ENCODE assay signal across 16 cellular contexts in the genomic region with DNA sequence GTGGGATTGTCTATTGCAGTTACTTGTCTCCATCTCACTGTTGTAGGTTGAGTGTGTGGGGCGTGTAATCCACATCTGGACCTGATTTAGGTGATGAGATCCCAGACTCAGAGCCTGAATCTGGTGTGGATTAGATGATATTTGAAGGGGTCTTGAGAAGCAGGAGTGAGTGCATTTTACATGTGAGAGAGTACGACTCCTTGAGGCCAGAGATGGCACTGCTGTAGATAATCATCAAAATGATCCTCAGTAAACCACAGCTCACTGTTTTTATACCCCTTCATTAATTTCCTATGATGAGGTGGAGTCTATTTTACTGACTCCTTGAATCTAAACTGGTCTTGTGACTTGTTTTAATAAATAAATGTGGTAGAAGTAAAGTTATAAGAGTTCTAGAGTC.
DNase-seq lines count a peak whose midpoint lies in the region; ATAC-seq, FAIRE-seq and TF ChIP-seq lines count a peak whose summit lies in the region.
"Had no signal": no experiment of that assay in that cellular context is flagged by ENCODE, and none has a peak within 500 bp of the region (broad histone marks: within the 10 kb centered on the region; RNA-seq: fewer than 3 reads in every experiment).

No MANE protein-coding gene starts in this region.

- no peak overlapping the region for H3K4me3 Mint-ChIP-seq in type B pancreatic cell
- no peak overlapping the region for H3K4me3 Mint-ChIP-seq in activated CD8-positive, alpha-beta T cell treated with anti-CD3 and anti-CD28 coated beads for 36 hours
- H3K4me3 Mint-ChIP-seq: B cell; CD8-positive, alpha-beta T cell; GM23338 had no signal

- H3K27ac ChIP-seq in HCT116 (ENCODE audit: low read depth, low read length) (no peak overlapping the region), OCI-LY7 (ENCODE audit: low read depth, low read length, poor library complexity, severe bottlenecking) (no peak overlapping the region)
- H3K27ac ChIP-seq: HL-60 had no signal

- no peaks in the 10 kb centered on the region for H3K9me3 Mint-ChIP-seq in type B pancreatic cell
- H3K9me3 Mint-ChIP-seq in activated CD8-positive, alpha-beta T cell treated with anti-CD3 and anti-CD28 coated beads for 36 hours: peaks cover 5% of the 10 kb centered on the region

- H3K27ac Mint-ChIP-seq in type B pancreatic cell: no peak overlapping the region
- no peak overlapping the region for H3K27ac Mint-ChIP-seq in activated CD8-positive, alpha-beta T cell treated with anti-CD3 and anti-CD28 coated beads for 36 hours
- H3K27ac Mint-ChIP-seq: B cell; CD8-positive, alpha-beta T cell; GM23338 had no signal

- H3K79me2 ChIP-seq in HCT116 (ENCODE audit: insufficient read depth, low read length) (no peaks in the 10 kb centered on the region), OCI-LY7 (ENCODE audit: insufficient read depth, low read depth, low read length) (no peaks in the 10 kb centered on the region)

- H3K36me3 Mint-ChIP-seq in type B pancreatic cell: no peaks in the 10 kb centered on the region
- no peaks in the 10 kb centered on the region for H3K36me3 Mint-ChIP-seq in activated CD8-positive, alpha-beta T cell treated with anti-CD3 and anti-CD28 coated beads for 36 hours (ENCODE audit: low read depth)
- H3K36me3 Mint-ChIP-seq: CD8-positive, alpha-beta T cell had no signal

- no peaks in the 10 kb centered on the region for H3K36me3 ChIP-seq in HCT116 (ENCODE audit: control insufficient read depth in 1 of 2, insufficient read depth in 2 of 2, low read length in 2 of 2)
- no peaks in the 10 kb centered on the region for H3K36me3 ChIP-seq in OCI-LY7 (ENCODE audit: insufficient read depth, low read length)

- CTCF ChIA-PET in HCT116 (lab: Charles Lee) (no interaction called here), OCI-LY7 (lab: Charles Lee; ENCODE audit: unreplicated experiment) (no interaction called here)
- CTCF ChIA-PET in activated CD8-positive, alpha-beta T cell treated with anti-CD3 and anti-CD28 coated beads for 36 hours (lab: Charles Lee): no interaction called here

- no peak overlapping the region for H3K9ac ChIP-seq in HCT116 (ENCODE audit: low read length)

- H3K4me2 ChIP-seq in HCT116 (ENCODE audit: low read length): no peak overlapping the region
- no peak overlapping the region for H3K4me2 ChIP-seq in OCI-LY7 (ENCODE audit: low read length)
- H3K4me2 ChIP-seq: GM23338 had no signal

- H4K20me1 ChIP-seq in HCT116 (ENCODE audit: insufficient read depth) (no peaks in the 10 kb centered on the region), OCI-LY7 (ENCODE audit: insufficient read depth, low read length) (no peaks in the 10 kb centered on the region)

- TF ChIP-seq RAD21 in HCT116 (IDR thresholded peaks at IDR 0.05; ENCODE audit: low read depth): no peak

- intact Hi-C loops in HCT116 (cut with micrococcal nuclease): no loop called here
- intact Hi-C loops in OCI-LY7 (cut with micrococcal nuclease; ENCODE audit: unreplicated experiment): no loop called here
- intact Hi-C loops in activated CD8-positive, alpha-beta T cell treated with anti-CD3 and anti-CD28 coated beads for 36 hours (cut with micrococcal nuclease): no loop called here

- no peak overlapping the region for H2AFZ ChIP-seq in HCT116 (ENCODE audit: low read depth, low read length, poor library complexity, severe bottlenecking)
- no peak overlapping the region for H2AFZ ChIP-seq in OCI-LY7 (ENCODE audit: low read length)
- H2AFZ ChIP-seq: GM23338 had no signal

- no peaks in the 10 kb centered on the region for H3K27me3 Mint-ChIP-seq in type B pancreatic cell
- H3K27me3 Mint-ChIP-seq in activated CD8-positive, alpha-beta T cell treated with anti-CD3 and anti-CD28 coated beads for 36 hours: no peaks in the 10 kb centered on the region
- H3K27me3 Mint-ChIP-seq: B cell had no signal

- FAIRE-seq in D721Med (lab: Jason Lieb, UNC): no peak

- no peak for TF ChIP-seq POLR2A in HCT116 (IDR thresholded peaks at IDR 0.05; ENCODE audit: borderline replicate concordance, extremely low read depth, insufficient read depth, insufficient read length)

- H3K27me3 ChIP-seq in HCT116 (ENCODE audit: insufficient read depth, low read length): no peaks in the 10 kb centered on the region

- no peaks in the 10 kb centered on the region for H3K9me2 ChIP-seq in HCT116 (ENCODE audit: insufficient read depth)
- H3K9me2 ChIP-seq in OCI-LY7 (ENCODE audit: insufficient read depth, low read length): no peaks in the 10 kb centered on the region

- DNase-seq in D721Med (ENCODE audit: insufficient read length, low spot score) (no peak), HCT116 (ENCODE audit: low read depth, low spot score) (no peak), OCI-LY7 (ENCODE audit: low spot score) (no peak), type B pancreatic cell (ENCODE audit: extremely low spot score, unreplicated experiment) (no peak), GM03348 (ENCODE audit: low spot score) (no peak), C1 segment of cervical spinal cord (lab: John Stamatoyannopoulos, UW) (no peak)
- no peak for DNase-seq in activated CD8-positive, alpha-beta T cell treated with anti-CD3 and anti-CD28 coated beads for 36 hours
- DNase-seq: Calu3; CD8-positive, alpha-beta T cell; DMS79; NCI-H1694 treated with DMSO at 0.1 percent for 48 hours; SHP77; T1000 had no signal

- H3K4me3 ChIP-seq in HCT116 (replicated peaks in 1 of 2; ENCODE audit: low read depth in 1 of 2, low read length in 2 of 2): no peak overlapping the region
- no peak overlapping the region for H3K4me3 ChIP-seq in OCI-LY7 (ENCODE audit: low read depth, low read length, poor library complexity, severe bottlenecking)
- H3K4me3 ChIP-seq: GM23338 had no signal

- ATAC-seq in HCT116: no peak
- no peak for ATAC-seq in activated CD8-positive, alpha-beta T cell treated with anti-CD3 and anti-CD28 coated beads for 36 hours
- ATAC-seq: CD8-positive, alpha-beta T cell; GM23338 had no signal

- H3K9me3 ChIP-seq in HCT116 (ENCODE audit: control insufficient read depth in 1 of 2, insufficient read depth in 1 of 2, low read depth in 1 of 2, low read length in 2 of 2): no peaks in the 10 kb centered on the region
- H3K9me3 ChIP-seq in OCI-LY7 (ENCODE audit: low read length): no peaks in the 10 kb centered on the region

- H3K4me1 ChIP-seq in HCT116 (ENCODE audit: control insufficient read depth in 1 of 2, insufficient read depth in 2 of 2, low read length in 2 of 2) (peaks cover 0 to 6% of the 10 kb centered on the region in 2 experiments; a peak in 1 of 4 replicates), OCI-LY7 (ENCODE audit: insufficient read depth, low read length, poor library complexity, severe bottlenecking) (no peaks in the 10 kb centered on the region)

- POLR2A ChIA-PET in HCT116 (lab: Charles Lee) (no interaction called here), OCI-LY7 (lab: Charles Lee) (interaction anchor here (0.5 kb wide), 1 partner anchor 29 kb away, joined by 3 read pairs; no protein-coding TSS in a partner anchor)
- POLR2A ChIA-PET in activated CD8-positive, alpha-beta T cell treated with anti-CD3 and anti-CD28 coated beads for 36 hours (lab: Charles Lee): no interaction called here

- no peaks in the 10 kb centered on the region for H3K4me1 Mint-ChIP-seq in type B pancreatic cell (ENCODE audit: unreplicated experiment)
- H3K4me1 Mint-ChIP-seq in activated CD8-positive, alpha-beta T cell treated with anti-CD3 and anti-CD28 coated beads for 36 hours (ENCODE audit: low read depth): no peaks in the 10 kb centered on the region
- H3K4me1 Mint-ChIP-seq: B cell had no signal

- TF ChIP-seq CTCF in D721Med (IDR thresholded peaks at IDR 0.05; ENCODE audit: insufficient read depth, missing control alignments): peak; percentile 7
- peak in 2 of 3 experiments; percentile 19 to 42; a peak in 2 of 6 replicates for TF ChIP-seq CTCF in HCT116 (IDR thresholded peaks at IDR 0.05 in 2 of 3, conservative IDR thresholded peaks at IDR 0.05 in 1 of 3; ENCODE audit: borderline replicate concordance in 1 of 3, insufficient read depth in 1 of 3, low read depth in 2 of 3, low read length in 2 of 3)
- TF ChIP-seq CTCF in OCI-LY7 (conservative IDR thresholded peaks at IDR 0.05; ENCODE audit: low read length): peak; percentile 61
- TF ChIP-seq CTCF in type B pancreatic cell (conservative IDR thresholded peaks at IDR 0.05): peak; percentile 20
- TF ChIP-seq CTCF in activated CD8-positive, alpha-beta T cell treated with anti-CD3 and anti-CD28 coated beads for 36 hours (IDR thresholded peaks at IDR 0.05): no peak

- BruUV-seq in HCT116 (replicated peaks; lab: Mats Ljungman, UMichigan): no TSS peak
- BruUV-seq in OCI-LY7 (replicated peaks; lab: Mats Ljungman, UMichigan): no TSS peak

- RAD21 ChIA-PET in HCT116 (lab: Charles Lee; ENCODE audit: low non-redundant PET in 1 of 2, low total read pairs in 2 of 2, uncharacterized antibody in 2 of 2, unreplicated experiment in 2 of 2): no interaction called here

TF ChIP-seq in HCT116, 20 proteins besides CTCF, POLR2A, EP300 and RAD21 (continues in another document):
- TF ChIP-seq EGR1 (IDR thresholded peaks at IDR 0.05; ENCODE audit: low read depth) (no peak), FOSL1 (IDR thresholded peaks at IDR 0.05; ENCODE audit: low read depth) (no peak), CBX3 (IDR thresholded peaks at IDR 0.05; ENCODE audit: low read depth) (no peak)
- TF ChIP-seq, protein P1, sequence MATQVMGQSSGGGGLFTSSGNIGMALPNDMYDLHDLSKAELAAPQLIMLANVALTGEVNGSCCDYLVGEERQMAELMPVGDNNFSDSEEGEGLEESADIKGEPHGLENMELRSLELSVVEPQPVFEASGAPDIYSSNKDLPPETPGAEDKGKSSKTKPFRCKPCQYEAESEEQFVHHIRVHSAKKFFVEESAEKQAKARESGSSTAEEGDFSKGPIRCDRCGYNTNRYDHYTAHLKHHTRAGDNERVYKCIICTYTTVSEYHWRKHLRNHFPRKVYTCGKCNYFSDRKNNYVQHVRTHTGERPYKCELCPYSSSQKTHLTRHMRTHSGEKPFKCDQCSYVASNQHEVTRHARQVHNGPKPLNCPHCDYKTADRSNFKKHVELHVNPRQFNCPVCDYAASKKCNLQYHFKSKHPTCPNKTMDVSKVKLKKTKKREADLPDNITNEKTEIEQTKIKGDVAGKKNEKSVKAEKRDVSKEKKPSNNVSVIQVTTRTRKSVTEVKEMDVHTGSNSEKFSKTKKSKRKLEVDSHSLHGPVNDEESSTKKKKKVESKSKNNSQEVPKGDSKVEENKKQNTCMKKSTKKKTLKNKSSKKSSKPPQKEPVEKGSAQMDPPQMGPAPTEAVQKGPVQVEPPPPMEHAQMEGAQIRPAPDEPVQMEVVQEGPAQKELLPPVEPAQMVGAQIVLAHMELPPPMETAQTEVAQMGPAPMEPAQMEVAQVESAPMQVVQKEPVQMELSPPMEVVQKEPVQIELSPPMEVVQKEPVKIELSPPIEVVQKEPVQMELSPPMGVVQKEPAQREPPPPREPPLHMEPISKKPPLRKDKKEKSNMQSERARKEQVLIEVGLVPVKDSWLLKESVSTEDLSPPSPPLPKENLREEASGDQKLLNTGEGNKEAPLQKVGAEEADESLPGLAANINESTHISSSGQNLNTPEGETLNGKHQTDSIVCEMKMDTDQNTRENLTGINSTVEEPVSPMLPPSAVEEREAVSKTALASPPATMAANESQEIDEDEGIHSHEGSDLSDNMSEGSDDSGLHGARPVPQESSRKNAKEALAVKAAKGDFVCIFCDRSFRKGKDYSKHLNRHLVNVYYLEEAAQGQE (IDR thresholded peaks at IDR 0.05; ENCODE audit: low read depth): no peak
